13 cellular contexts compared by ENCODE assay signal in the genomic region with DNA sequence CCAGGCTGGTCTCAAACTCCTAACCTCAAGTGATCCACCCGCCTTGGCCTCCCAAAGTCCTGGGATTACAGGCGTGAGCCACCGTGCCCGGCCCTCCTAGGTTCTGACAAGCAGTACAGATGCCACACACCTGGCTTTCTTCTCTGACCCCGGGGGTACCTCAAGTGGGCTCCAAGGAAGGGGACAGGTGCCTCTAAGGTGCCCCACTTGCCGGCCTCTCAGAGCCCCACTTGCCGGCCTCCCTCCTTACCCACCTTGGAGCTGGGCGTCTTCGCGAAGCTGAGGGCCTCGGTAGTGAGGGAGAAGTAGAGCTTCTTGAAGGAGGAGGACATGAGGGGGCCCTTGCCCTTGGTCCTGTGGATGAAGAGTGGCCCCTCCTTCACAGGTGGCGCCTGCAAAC. TPM values are rescaled to one million over a fixed set of nuclear protein-coding genes. Genes with fewer than 3 reads are reported as not detected.
DNase-seq lines count a peak whose midpoint lies in the region; ATAC-seq and TF ChIP-seq lines count a peak whose summit lies in the region.
"Not testable (repeated sequence)": the region's sequence is repeated elsewhere in the genome, so short reads cannot be mapped to it uniquely, and the experiment has no call there.
"Had no signal": no experiment of that assay in that cellular context is flagged by ENCODE, and none has a peak within 500 bp of the region (broad histone marks: within the 10 kb centered on the region; RNA-seq: fewer than 3 reads in every experiment).

No MANE protein-coding gene starts in this region.

- not testable (repeated sequence) for H3K36me3 ChIP-seq in Peyer's patch, left ventricle myocardium inferior, neutrophil

- H3K27ac Mint-ChIP-seq in central memory CD8-positive, alpha-beta T cell (ENCODE audit: low read depth): peak overlapping the region; percentile 53

- not testable (repeated sequence) for H3K27me3 ChIP-seq in Peyer's patch; left ventricle myocardium inferior (ENCODE audit: low read depth); neutrophil

- H3K4me3 ChIP-seq in Peyer's patch (peak overlapping the region in 2 of 4 donors; percentile 24 to 39), left ventricle myocardium inferior (peak overlapping the region; percentile 58)
- H3K4me3 ChIP-seq in neutrophil (ENCODE audit: low read depth in 1 of 2, low read length in 1 of 2): not testable (repeated sequence)

- not testable (repeated sequence) for TF ChIP-seq CTCF in 22Rv1 (IDR thresholded peaks at IDR 0.05); Peyer's patch (IDR thresholded peaks at IDR 0.05); left ventricle myocardium inferior (IDR thresholded peaks at IDR 0.05; ENCODE audit: borderline replicate concordance); neutrophil (IDR thresholded peaks at IDR 0.05)

- not testable (repeated sequence) for H3K4me1 Mint-ChIP-seq in central memory CD8-positive, alpha-beta T cell

- not testable (repeated sequence) for H3K9me3 ChIP-seq in Peyer's patch; left ventricle myocardium inferior (replicated peaks); neutrophil

- H3K36me3 Mint-ChIP-seq in central memory CD8-positive, alpha-beta T cell (ENCODE audit: insufficient read depth): not testable (repeated sequence)

- not testable (repeated sequence) for DNase-seq in Peyer's patch; central memory CD8-positive, alpha-beta T cell (ENCODE audit: low spot score in 2 of 2); sciatic nerve (ENCODE audit: low spot score)
- DNase-seq in left ventricle myocardium inferior: peak; percentile 7

- not testable (repeated sequence) for H3K27me3 Mint-ChIP-seq in central memory CD8-positive, alpha-beta T cell

- not testable (repeated sequence) for ATAC-seq in central memory CD8-positive, alpha-beta T cell (replicated peaks; ENCODE audit: extremely low read depth, poor library complexity, severe bottlenecking)
- ATAC-seq in sciatic nerve: peak; percentile 0

- not testable (repeated sequence) for H3K4me3 Mint-ChIP-seq in central memory CD8-positive, alpha-beta T cell

- H3K9me3 Mint-ChIP-seq in central memory CD8-positive, alpha-beta T cell: not testable (repeated sequence)

- intact Hi-C loops in left ventricle myocardium inferior (cut with micrococcal nuclease); sciatic nerve (cut with DNase I): not testable (repeated sequence)

- H3K27ac ChIP-seq in 22Rv1 (peak overlapping the region; percentile 44), Peyer's patch (peak overlapping the region in 3 of 4 donors; percentile 46 to 80 (median 71)), neutrophil (peak overlapping the region; percentile 46)
- H3K27ac ChIP-seq in left ventricle myocardium inferior (replicated peaks): not testable (repeated sequence)

- TF ChIP-seq POLR2A in Peyer's patch (IDR thresholded peaks at IDR 0.05): peak in 1 of 2 donors; percentile 16

- not testable (repeated sequence) for H3K4me1 ChIP-seq in Peyer's patch
- H3K4me1 ChIP-seq in left ventricle myocardium inferior (peaks cover 11% of the 10 kb centered on the region), neutrophil (ENCODE audit: control insufficient read depth in 1 of 2, insufficient read depth in 1 of 2, low read depth in 1 of 2, low read length in 1 of 2) (peaks cover 8 to 14% of the 10 kb centered on the region in 2 experiments)

RNA-seq across cellular contexts. Expression of gene DBNL, which starts 5.9 kb away (rescaled TPM):
- total RNA-seq in Peyer's patch (100 to 1,000 TPM; 100 to 303 (median 111) TPM), left ventricle myocardium inferior (33.1 TPM), sciatic nerve (85.1 TPM)

RNA-seq across cellular contexts. Expression of gene PGAM2, which starts 26.8 kb away (rescaled TPM):
- 1 to 10 TPM in 2 of 4 donors, not detected in 2; 1.2 to 4.1 TPM for total RNA-seq in Peyer's patch
- 671 TPM for total RNA-seq in left ventricle myocardium inferior
- 0.85 TPM for total RNA-seq in sciatic nerve
- total RNA-seq: Daoy, H4 had no signal

RNA-seq across cellular contexts. Expression of gene SPDYE1, which starts 40.9 kb away (rescaled TPM):
- total RNA-seq in Peyer's patch (not detected), left ventricle myocardium inferior (not detected), sciatic nerve (not detected)
- total RNA-seq: Calu3, Daoy, G401, GM23338, H4, H9, HFFc6 had no signal

RNA-seq across cellular contexts. Expression of gene POLM, which starts 43.8 kb away (rescaled TPM):
- 100 to 1,000 TPM in 2 of 4 donors, 10 to 100 TPM in 2; 49.5 to 150 (median 90.8) TPM for total RNA-seq in Peyer's patch
- 12.4 TPM for total RNA-seq in left ventricle myocardium inferior
- total RNA-seq in sciatic nerve: 25.6 TPM

Comparison
In these comparisons a context has a peak if more than half of its experiments do, and no peak if none do; other contexts are left out.
1. RNA of gene PGAM2, which starts 26.8 kb away (total RNA-seq): 671 TPM in left ventricle myocardium inferior (single experiment); 1.2 to 4.1 TPM in Peyer's patch and 0.85 TPM in sciatic nerve (single experiment); every median in the first group is over 100 times any median in the second.